In the genomic region with DNA sequence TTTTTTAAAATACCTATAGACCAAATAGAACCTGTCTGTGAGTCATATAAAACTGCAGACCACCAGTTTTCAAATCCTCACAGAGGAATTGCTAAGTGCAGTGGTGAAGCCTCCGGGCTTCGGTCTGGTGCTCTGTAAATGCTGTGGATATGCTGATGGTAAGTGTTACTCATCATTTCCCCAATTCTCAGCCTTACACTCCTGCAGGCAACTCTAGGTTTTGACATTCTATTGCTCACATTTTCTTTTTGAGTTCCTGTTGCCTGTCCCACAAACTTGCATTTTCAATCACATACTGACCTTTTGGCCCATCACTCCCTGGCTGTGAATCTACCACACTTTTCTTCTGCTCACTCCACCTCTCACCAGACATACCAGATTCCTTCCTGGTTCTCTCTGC, we compare ENCODE assay signal across 14 cellular contexts.
DNase-seq lines count a peak whose midpoint lies in the region; ATAC-seq lines count a peak whose summit lies in the region.
"Had no signal": no experiment of that assay in that cellular context is flagged by ENCODE, and none has a peak within 500 bp of the region (broad histone marks: within the 10 kb centered on the region; RNA-seq: fewer than 3 reads in every experiment).

No MANE protein-coding gene starts in this region.

- H3K4me3 Mint-ChIP-seq in activated T-cell treated with anti-CD3 and anti-CD28 coated beads, Interleukin-2, amount 50 U/mL, for 24 hours = no peak overlapping the region
- H3K4me3 Mint-ChIP-seq in stimulated activated memory B cell treated with anti-CD40 and anti-IgM and Interleukin-4, amounts not matched to agents 10 μg/mL and 1 μg/mL and 100 μg/mL, for 72 hours = no peak overlapping the region
- H3K4me3 Mint-ChIP-seq: T-cell had no signal

- peak overlapping the region; percentile 16 for H3K27ac Mint-ChIP-seq in activated T-cell treated with anti-CD3 and anti-CD28 coated beads, Interleukin-2, amount 50 U/mL, for 24 hours
- H3K27ac Mint-ChIP-seq in stimulated activated memory B cell treated with anti-CD40 and anti-IgM and Interleukin-4, amounts not matched to agents 10 μg/mL and 1 μg/mL and 100 μg/mL, for 72 hours = peak overlapping the region; percentile 3
- H3K27ac Mint-ChIP-seq: T-cell had no signal

- ATAC-seq in GM21737 (IDR thresholded peaks at IDR 0.05; ENCODE audit: unreplicated experiment) (peak; percentile 84), HG03342 (IDR thresholded peaks at IDR 0.05; ENCODE audit: unreplicated experiment) (peak; percentile 86)
- peak; percentile 92 for ATAC-seq in stimulated activated memory B cell treated with anti-CD40 and anti-IgM and Interleukin-4, amounts not matched to agents 10 μg/mL and 1 μg/mL and 100 μg/mL, for 72 hours
- ATAC-seq: T-cell had no signal

- in situ Hi-C loops in ACHN (cut with HindIII; ENCODE audit: low pct_ligation_motif_present, low pct_unique_long_range_greater_than_20kb, low sequenced_read_pairs) = no loop called here

- H3K36me3 Mint-ChIP-seq in activated T-cell treated with anti-CD3 and anti-CD28 coated beads, Interleukin-2, amount 50 U/mL, for 24 hours (ENCODE audit: low read depth) = no peaks in the 10 kb centered on the region
- no peaks in the 10 kb centered on the region for H3K36me3 Mint-ChIP-seq in stimulated activated memory B cell treated with anti-CD40 and anti-IgM and Interleukin-4, amounts not matched to agents 10 μg/mL and 1 μg/mL and 100 μg/mL, for 72 hours
- H3K36me3 Mint-ChIP-seq: T-cell had no signal

- H3K27me3 Mint-ChIP-seq in activated T-cell treated with anti-CD3 and anti-CD28 coated beads, Interleukin-2, amount 50 U/mL, for 24 hours = peaks cover 35% of the 10 kb centered on the region
- no peaks in the 10 kb centered on the region for H3K27me3 Mint-ChIP-seq in stimulated activated memory B cell treated with anti-CD40 and anti-IgM and Interleukin-4, amounts not matched to agents 10 μg/mL and 1 μg/mL and 100 μg/mL, for 72 hours

- H3K9me3 Mint-ChIP-seq in activated T-cell treated with anti-CD3 and anti-CD28 coated beads, Interleukin-2, amount 50 U/mL, for 24 hours = no peaks in the 10 kb centered on the region
- no peaks in the 10 kb centered on the region for H3K9me3 Mint-ChIP-seq in stimulated activated memory B cell treated with anti-CD40 and anti-IgM and Interleukin-4, amounts not matched to agents 10 μg/mL and 1 μg/mL and 100 μg/mL, for 72 hours
- H3K9me3 Mint-ChIP-seq: T-cell had no signal

- H3K4me1 Mint-ChIP-seq in activated T-cell treated with anti-CD3 and anti-CD28 coated beads, Interleukin-2, amount 50 U/mL, for 24 hours (ENCODE audit: low read depth) = peaks cover 22% of the 10 kb centered on the region
- H3K4me1 Mint-ChIP-seq in stimulated activated memory B cell treated with anti-CD40 and anti-IgM and Interleukin-4, amounts not matched to agents 10 μg/mL and 1 μg/mL and 100 μg/mL, for 72 hours = peaks cover 20% of the 10 kb centered on the region
- H3K4me1 Mint-ChIP-seq: T-cell had no signal

- DNase-seq in activated T-cell treated with anti-CD3 and anti-CD28 coated beads, Interleukin-2, amount 50 U/mL, for 24 hours = no peak
- no peak for DNase-seq in activated T-cell treated with anti-CD3 and anti-CD28 coated beads, Interleukin-2, amount 50 U/mL, for 1 hour
- DNase-seq in SHP77 (lab: John Stamatoyannopoulos, UW) (no peak), ACHN (no peak), iPS-NIHi11 (ENCODE audit: low spot score) (no peak)
- DNase-seq: EL, GOT3, NCI-H69, ovary, T-cell, uterus had no signal
